Comparison of ENCODE assay signal across 4 cellular contexts in genomic region chr11:29975580-29975979, GRCh38. TPM values are rescaled to one million over a fixed set of nuclear protein-coding genes. Genes with fewer than 3 reads are reported as not detected.
"Had no signal": no experiment of that assay in that cellular context is flagged by ENCODE, and none has a peak within 500 bp of the region (broad histone marks: within the 10 kb centered on the region; RNA-seq: fewer than 3 reads in every experiment).

No MANE protein-coding gene starts in this region.

RNA-seq across cellular contexts. Expression of gene KCNA4, which starts 41.2 kb away (rescaled TPM):
- total RNA-seq: HepG2, HT1080, IMR-90, K562 had no signal
